Comparison of ENCODE assay signal across 23 cellular contexts in genomic region chr6:12969933-12970332, GRCh38.
"Had no signal": no experiment of that assay in that cellular context is flagged by ENCODE, and none has a peak within 500 bp of the region (broad histone marks: within the 10 kb centered on the region; RNA-seq: fewer than 3 reads in every experiment).

No MANE protein-coding gene starts in this region.

- ATAC-seq: activated naive CD8-positive, alpha-beta T cell treated with anti-CD3 and anti-CD28 coated beads, Interleukin-2, amount 50 U/mL, for 24 hours; activated T-cell treated with anti-CD3 and anti-CD28 coated beads, Interleukin-2, amount 50 U/mL, for 4 hours; gastrocnemius medialis; heart right ventricle; left ventricle myocardium superior; stimulated activated naive CD8-positive, alpha-beta T cell treated with anti-CD3 and anti-CD28 coated beads, Interleukin-15, Interleukin-2, amounts not matched to agents 100 U/mL and 50 U/mL, for 24 hours had no signal

- H3K9me3 Mint-ChIP-seq: activated naive CD4-positive, alpha-beta T cell treated with anti-CD3 and anti-CD28 coated beads, Interleukin-2, amount 10 ng/mL, durations not matched to agents 7 days and 5 days; activated naive CD8-positive, alpha-beta T cell treated with anti-CD3 and anti-CD28 coated beads, Interleukin-2, amount 50 U/mL, for 24 hours; activated T-cell treated with anti-CD3 and anti-CD28 coated beads, Interleukin-2, amount 50 U/mL, for 4 hours; central memory CD8-positive, alpha-beta T cell had no signal

- H3K4me3 ChIP-seq: colonic mucosa, gastrocnemius medialis, heart right ventricle, right atrium auricular region, transverse colon, uterus had no signal

- H3K36me3 Mint-ChIP-seq: activated naive CD4-positive, alpha-beta T cell treated with anti-CD3 and anti-CD28 coated beads, Interleukin-2, amount 10 ng/mL, durations not matched to agents 7 days and 5 days had no signal

- H3K4me1 ChIP-seq: colonic mucosa, gastrocnemius medialis, right atrium auricular region, transverse colon, uterus had no signal

- H3K27ac Mint-ChIP-seq: activated naive CD4-positive, alpha-beta T cell treated with anti-CD3 and anti-CD28 coated beads, Interleukin-2, amount 10 ng/mL, durations not matched to agents 7 days and 5 days; activated naive CD8-positive, alpha-beta T cell treated with anti-CD3 and anti-CD28 coated beads, Interleukin-2, amount 50 U/mL, for 24 hours; progenitor cell of endocrine pancreas had no signal

- H3K27ac ChIP-seq: brain microvascular endothelial cell, colonic mucosa, gastrocnemius medialis, transverse colon, uterus, VCaP had no signal

- DNase-seq: activated CD4-positive, alpha-beta T cell treated with anti-CD3 and anti-CD28 coated beads, Interleukin-2, amount 50 U/mL, for 1 hour; activated CD4-positive, CD25-positive, alpha-beta regulatory T cell treated with anti-CD3 and anti-CD28 coated beads, Interleukin-2, amount 50 U/mL, for 72 hours; activated CD8-positive, alpha-beta memory T cell treated with anti-CD3 and anti-CD28 coated beads, Interleukin-2, amount 50 U/mL, for 4 hours; activated effector memory CD4-positive, alpha-beta T cell treated with Interleukin-2 at 50 U/mL for 16 hours; activated naive CD4-positive, alpha-beta T cell treated with anti-CD3 and anti-CD28 coated beads, Interleukin-2, amount 10 ng/mL, durations not matched to agents 7 days and 5 days; activated naive CD8-positive, alpha-beta T cell treated with anti-CD3 and anti-CD28 coated beads, Interleukin-2, amount 50 U/mL, for 24 hours; activated T-cell treated with anti-CD3 and anti-CD28 coated beads, Interleukin-2, amount 50 U/mL, for 4 hours; anterior cingulate cortex; brain microvascular endothelial cell; colonic mucosa; gastrocnemius medialis; heart right ventricle; left ventricle myocardium superior; stimulated activated CD4-positive, alpha-beta T cell treated with anti-CD3 and anti-CD28 coated beads, Interleukin-12 subunit alpha, Interleukin-12 subunit beta, amount 100 ng/mL, for 4 hours; stimulated activated CD4-positive, alpha-beta T cell treated with anti-CD3 and anti-CD28 coated beads, Interleukin-1b, Interleukin-23, amount 100 ng/mL, for 48 hours; stimulated activated naive CD8-positive, alpha-beta T cell treated with anti-CD3 and anti-CD28 coated beads, Interleukin-15, Interleukin-2, amounts not matched to agents 100 U/mL and 50 U/mL, for 24 hours; substantia nigra; transverse colon; uterus had no signal

- H3K4me3 Mint-ChIP-seq: activated naive CD4-positive, alpha-beta T cell treated with anti-CD3 and anti-CD28 coated beads, Interleukin-2, amount 10 ng/mL, durations not matched to agents 7 days and 5 days; activated naive CD8-positive, alpha-beta T cell treated with anti-CD3 and anti-CD28 coated beads, Interleukin-2, amount 50 U/mL, for 24 hours; activated T-cell treated with anti-CD3 and anti-CD28 coated beads, Interleukin-2, amount 50 U/mL, for 4 hours; central memory CD8-positive, alpha-beta T cell had no signal

- H3K36me3 ChIP-seq: brain microvascular endothelial cell, colonic mucosa, gastrocnemius medialis, heart right ventricle, right atrium auricular region, transverse colon, uterus had no signal

- H3K27me3 ChIP-seq: brain microvascular endothelial cell, colonic mucosa, gastrocnemius medialis, heart right ventricle, right atrium auricular region, transverse colon, uterus had no signal

- H3K4me1 Mint-ChIP-seq: activated naive CD4-positive, alpha-beta T cell treated with anti-CD3 and anti-CD28 coated beads, Interleukin-2, amount 10 ng/mL, durations not matched to agents 7 days and 5 days; activated naive CD8-positive, alpha-beta T cell treated with anti-CD3 and anti-CD28 coated beads, Interleukin-2, amount 50 U/mL, for 24 hours; central memory CD8-positive, alpha-beta T cell had no signal

- H3K9me3 ChIP-seq: colonic mucosa, gastrocnemius medialis, heart right ventricle, right atrium auricular region, transverse colon, uterus had no signal
